ENCODE assay signal across 9 cellular contexts in genomic region chr6:145887969-145888368, GRCh38.
A peak's percentile ranks its signal among the peaks of the same experiment; 100 is the strongest.
DNase-seq lines count a peak whose midpoint lies in the region; ATAC-seq and TF ChIP-seq lines count a peak whose summit lies in the region.
"Had no signal": no experiment of that assay in that cellular context is flagged by ENCODE, and none has a peak within 500 bp of the region (broad histone marks: within the 10 kb centered on the region; RNA-seq: fewer than 3 reads in every experiment).

No MANE protein-coding gene starts in this region.

- H3K4me1 ChIP-seq in psoas muscle: peaks cover 38% of the 10 kb centered on the region

- no peak overlapping the region for H3K27ac ChIP-seq in psoas muscle

- DNase-seq in NOMO-1 (lab: John Stamatoyannopoulos, UW; ENCODE audit: unreplicated experiment in 2 of 2) (peak; percentile 7 to 34), NOMO-1 treated with dmso at 0.1 percent for 144 hours (lab: John Stamatoyannopoulos, UW; ENCODE audit: unreplicated experiment) (no peak), NCI-H460 (ENCODE audit: extremely low read depth, low read depth) (peak; percentile 1), dermis blood vessel endothelial cell (peak; percentile 46), psoas muscle (no peak), GOT3 (lab: John Stamatoyannopoulos, UW) (no peak), AG08395 (ENCODE audit: low spot score) (no peak)

- TF ChIP-seq CTCF in psoas muscle (IDR thresholded peaks at IDR 0.05): peak; percentile 55

- intact Hi-C loops in psoas muscle (cut with DNase I): loop anchor here (5.0 to 10.0 kb wide), 3 partner anchors 71 to 156 kb away; no protein-coding TSS in a partner anchor

- H3K27me3 ChIP-seq in psoas muscle (ENCODE audit: insufficient read depth in 3 of 3, low read length in 2 of 3): no peaks in the 10 kb centered on the region

- ATAC-seq in psoas muscle: peak; percentile 34 to 66 (median 56)
- no peak for ATAC-seq in GM19452 (IDR thresholded peaks at IDR 0.05; ENCODE audit: unreplicated experiment)

- H3K4me3 ChIP-seq in psoas muscle: no peak overlapping the region

- no peaks in the 10 kb centered on the region for H3K9me3 ChIP-seq in psoas muscle
- H3K9me3 ChIP-seq: Caco-2 had no signal

- 49 to 63% (median 52%) methylated on average over 3 of the region's 3 CpGs for WGBS in psoas muscle, 3 donors

- peaks cover 4 to 35% of the 10 kb centered on the region in 2 donors for H3K36me3 ChIP-seq in psoas muscle (ENCODE audit: insufficient read depth in 1 of 2, low read depth in 1 of 2)

Comparison
In these comparisons a context has a peak if more than half of its experiments do, and no peak if none do; other contexts are left out.
1. DNase-seq: peak in NOMO-1 (2 of 2), NCI-H460 (single experiment) and dermis blood vessel endothelial cell (single experiment); none in NOMO-1 treated with dmso at 0.1 percent for 144 hours (single experiment), psoas muscle (0 of 2), GOT3 (single experiment) and AG08395 (single experiment).